Comparison of ENCODE assay signal across 25 cellular contexts in genomic region chr6:121479486-121480098, GRCh38. TPM values are rescaled to one million over a fixed set of nuclear protein-coding genes. Genes with fewer than 3 reads are reported as not detected.
"Had no signal": no experiment of that assay in that cellular context is flagged by ENCODE, and none has a peak within 500 bp of the region (broad histone marks: within the 10 kb centered on the region; RNA-seq: fewer than 3 reads in every experiment).

No MANE protein-coding gene starts in this region.

- H3K4me3 ChIP-seq: ascending aorta, body of pancreas, Peyer's patch had no signal

- H3K27me3 ChIP-seq: ascending aorta, body of pancreas, Peyer's patch had no signal

- H3K9me3 ChIP-seq: ascending aorta, body of pancreas, Peyer's patch had no signal

- H3K4me3 Mint-ChIP-seq: activated CD8-positive, alpha-beta T cell treated with anti-CD3 and anti-CD28 coated beads, Interleukin-2, amount 10 ng/mL, durations not matched to agents 7 days and 5 days; activated naive CD8-positive, alpha-beta T cell treated with anti-CD3 and anti-CD28 coated beads, Interleukin-2, amount 10 ng/mL, durations not matched to agents 7 days and 5 days; T-helper 1 cell treated with Interleukin-12 subunit alpha and Interleukin-12 subunit beta and Interleukin-4 antibody, amounts not matched to agents 30 μg/mL and 1 μg/mL, for 36 hours had no signal

- H3K27me3 Mint-ChIP-seq: activated naive CD8-positive, alpha-beta T cell treated with anti-CD3 and anti-CD28 coated beads, Interleukin-2, amount 10 ng/mL, durations not matched to agents 7 days and 5 days had no signal

- DNase-seq: activated CD4-positive, alpha-beta T cell treated with anti-CD3 and anti-CD28 coated beads for 48 hours; activated CD4-positive, alpha-beta T cell treated with anti-CD3 and anti-CD28 coated beads, Interleukin-2, amount 50 U/mL, for 4 hours; activated CD4-positive, CD25-positive, alpha-beta regulatory T cell treated with anti-CD3 and anti-CD28 coated beads, Interleukin-2, amount 50 U/mL, for 72 hours; activated CD8-positive, alpha-beta memory T cell treated with anti-CD3 and anti-CD28 coated beads, Interleukin-2, amount 50 U/mL, for 48 hours; activated CD8-positive, alpha-beta T cell treated with anti-CD3 and anti-CD28 coated beads, Interleukin-2, amount 10 ng/mL, durations not matched to agents 7 days and 5 days; activated naive CD4-positive, alpha-beta T cell treated with anti-CD3 and anti-CD28 coated beads, Interleukin-2, amount 50 U/mL, for 16 hours; activated naive CD8-positive, alpha-beta T cell treated with anti-CD3 and anti-CD28 coated beads, Interleukin-2, amount 10 ng/mL, durations not matched to agents 7 days and 5 days; activated T-cell treated with anti-CD3 and anti-CD28 coated beads, Interleukin-2, amount 50 U/mL, for 1 hour; amniotic stem cell; body of pancreas; central memory CD4-positive, alpha-beta T cell; Karpas-422; NCI-H1092; NCI-H1417; NCI-H1930; NCI-H2171; NCI-H226; NCI-H526; NCI-H774; Peyer's patch; SHP77 had no signal

- H3K27ac ChIP-seq: ascending aorta, body of pancreas, Peyer's patch had no signal

- H3K4me1 ChIP-seq: ascending aorta, body of pancreas, Peyer's patch had no signal

- H3K4me1 Mint-ChIP-seq: activated naive CD8-positive, alpha-beta T cell treated with anti-CD3 and anti-CD28 coated beads, Interleukin-2, amount 10 ng/mL, durations not matched to agents 7 days and 5 days had no signal

- ATAC-seq: activated CD8-positive, alpha-beta T cell treated with anti-CD3 and anti-CD28 coated beads, Interleukin-2, amount 10 ng/mL, durations not matched to agents 7 days and 5 days; body of pancreas had no signal

- H3K36me3 ChIP-seq: ascending aorta, Peyer's patch had no signal

- H3K36me3 Mint-ChIP-seq: activated naive CD8-positive, alpha-beta T cell treated with anti-CD3 and anti-CD28 coated beads, Interleukin-2, amount 10 ng/mL, durations not matched to agents 7 days and 5 days had no signal

- H3K9me3 Mint-ChIP-seq: activated naive CD8-positive, alpha-beta T cell treated with anti-CD3 and anti-CD28 coated beads, Interleukin-2, amount 10 ng/mL, durations not matched to agents 7 days and 5 days; T-helper 1 cell treated with Interleukin-12 subunit alpha and Interleukin-12 subunit beta and Interleukin-4 antibody, amounts not matched to agents 30 μg/mL and 1 μg/mL, for 36 hours had no signal

- H3K27ac Mint-ChIP-seq: activated CD8-positive, alpha-beta T cell treated with anti-CD3 and anti-CD28 coated beads, Interleukin-2, amount 10 ng/mL, durations not matched to agents 7 days and 5 days; activated naive CD8-positive, alpha-beta T cell treated with anti-CD3 and anti-CD28 coated beads, Interleukin-2, amount 10 ng/mL, durations not matched to agents 7 days and 5 days; T-helper 1 cell treated with Interleukin-12 subunit alpha and Interleukin-12 subunit beta and Interleukin-4 antibody, amounts not matched to agents 30 μg/mL and 1 μg/mL, for 36 hours had no signal

- FAIRE-seq: bronchial epithelial cell had no signal

RNA-seq across cellular contexts. Expression of gene GJA1, which starts 44.1 kb away (rescaled TPM):
- total RNA-seq: activated CD8-positive, alpha-beta T cell treated with anti-CD3 and anti-CD28 coated beads, Interleukin-2, amount 10 ng/mL, durations not matched to agents 7 days and 5 days; activated naive CD8-positive, alpha-beta T cell treated with anti-CD3 and anti-CD28 coated beads, Interleukin-2, amount 10 ng/mL, durations not matched to agents 7 days and 5 days; OCI-LY7 had no signal
